Comparison of ENCODE assay signal across 1 cellular context in genomic region chrX:340121-340520, GRCh38.
TF ChIP-seq lines count a peak whose summit lies in the region.

No MANE protein-coding gene starts in this region.

TF ChIP-seq in HepG2, 621 proteins besides CTCF, POLR2A, EP300 and RAD21:
- no peak for TF ChIP-seq SMARCE1 (IDR thresholded peaks at IDR 0.05; ENCODE audit: borderline replicate concordance)
- no peak for TF ChIP-seq MTERF4 (CRISPR knock-in tag; IDR thresholded peaks at IDR 0.05)
- TF ChIP-seq THRA (CRISPR knock-in tag; IDR thresholded peaks at IDR 0.05; ENCODE audit: borderline replicate concordance) = no peak
- no peak for TF ChIP-seq ATM (IDR thresholded peaks at IDR 0.05; ENCODE audit: borderline replicate concordance)
- no peak for TF ChIP-seq ZNF331 (CRISPR knock-in tag; IDR thresholded peaks at IDR 0.05)
- no peak for TF ChIP-seq THAP11 (CRISPR knock-in tag; IDR thresholded peaks at IDR 0.05)
- TF ChIP-seq GABPA (IDR thresholded peaks at IDR 0.05; ENCODE audit: low read depth, low read length) = no peak
- TF ChIP-seq GABPA (CRISPR knock-in tag; IDR thresholded peaks at IDR 0.05; ENCODE audit: low read depth) = no peak
- no peak for TF ChIP-seq RORA (CRISPR knock-in tag; IDR thresholded peaks at IDR 0.05)
- no peak for TF ChIP-seq SKIL (CRISPR knock-in tag; IDR thresholded peaks at IDR 0.05; ENCODE audit: borderline replicate concordance)
- no peak for TF ChIP-seq ZNF782 (CRISPR knock-in tag; IDR thresholded peaks at IDR 0.05; ENCODE audit: borderline replicate concordance)
- no peak for TF ChIP-seq ZSCAN22 (CRISPR knock-in tag; IDR thresholded peaks at IDR 0.05)
- no peak for TF ChIP-seq ZNF484 (CRISPR knock-in tag; IDR thresholded peaks at IDR 0.05; ENCODE audit: borderline replicate concordance, low read depth)
- TF ChIP-seq MED1 (CRISPR knock-in tag; IDR thresholded peaks at IDR 0.05) = no peak
- no peak for TF ChIP-seq IKZF4 (CRISPR knock-in tag; IDR thresholded peaks at IDR 0.05; ENCODE audit: borderline replicate concordance, low read depth, not compliant biosample characterization)
- no peak for TF ChIP-seq RXRA (CRISPR knock-in tag; IDR thresholded peaks at IDR 0.05)
- no peak for TF ChIP-seq HBP1 (CRISPR knock-in tag; IDR thresholded peaks at IDR 0.05; ENCODE audit: low read depth)
- no peak for TF ChIP-seq ZNF558 (CRISPR knock-in tag; IDR thresholded peaks at IDR 0.05; ENCODE audit: borderline replicate concordance)
- TF ChIP-seq SMARCC2 (IDR thresholded peaks at IDR 0.05) = no peak
TF ChIP-seq in HepG2: peak in this region for 0.
